12 cellular contexts compared by ENCODE assay signal in genomic region chr10:49310460-49310859, GRCh38. TPM values are rescaled to one million over a fixed set of nuclear protein-coding genes. Genes with fewer than 3 reads are reported as not detected.
DNase-seq lines count a peak whose midpoint lies in the region; ATAC-seq, FAIRE-seq and TF ChIP-seq lines count a peak whose summit lies in the region.
"Had no signal": no experiment of that assay in that cellular context is flagged by ENCODE, and none has a peak within 500 bp of the region (broad histone marks: within the 10 kb centered on the region; RNA-seq: fewer than 3 reads in every experiment).

No MANE protein-coding gene starts in this region.

- WGBS in HepG2 (ENCODE audit: low lambda C conversion rate), result 38% methylated on average over 5 of the region's 5 CpGs

- H3K9me3 ChIP-seq in BLaER1 (no peaks in the 10 kb centered on the region), HepG2 (ENCODE audit: low read length) (no peaks in the 10 kb centered on the region)
- H3K9me3 ChIP-seq: prostate gland had no signal

- peaks cover 54% of the 10 kb centered on the region for H3K4me1 ChIP-seq in BLaER1
- H3K4me1 ChIP-seq in HepG2 (ENCODE audit: insufficient read depth, low read length), result no peaks in the 10 kb centered on the region
- H3K4me1 ChIP-seq: prostate gland had no signal

- peak overlapping the region; percentile 74 for H3K27ac Mint-ChIP-seq in T-helper 2 cell treated with Interferon-gamma antibody and Interleukin-4, amounts not matched to agents 5 μg/mL and 100 μg/mL, for 36 hours

- in situ Hi-C loops in HepG2 (cut with HindIII; ENCODE audit: extremely low pct_ligation_motif_present, low pct_unique_long_range_greater_than_20kb), result no loop called here

- H3K4me2 ChIP-seq in BLaER1 (peak overlapping the region; percentile 87), HepG2 (ENCODE audit: low read depth, low read length) (no peak overlapping the region)

- H3K4me3 ChIP-seq in BLaER1 (peak overlapping the region; percentile 42), HepG2 (replicated peaks in 1 of 3; ENCODE audit: insufficient read depth in 1 of 3, low read depth in 2 of 3, low read length in 3 of 3) (no peak overlapping the region)
- H3K4me3 ChIP-seq: prostate gland had no signal

- no peaks in the 10 kb centered on the region for H3K9me3 Mint-ChIP-seq in T-helper 2 cell treated with Interferon-gamma antibody and Interleukin-4, amounts not matched to agents 5 μg/mL and 100 μg/mL, for 36 hours

- 0 out of 2 replicates have a peak, but pooled peaks cover 4% of the 10 kb centered on the region for H4K20me1 ChIP-seq in BLaER1
- H4K20me1 ChIP-seq in HepG2 (ENCODE audit: insufficient read depth, low read length), result no peaks in the 10 kb centered on the region

- no TSS peak for BruUV-seq in HepG2 (replicated peaks; lab: Mats Ljungman, UMichigan)

- peak overlapping the region; percentile 73 for H3K4me3 Mint-ChIP-seq in T-helper 2 cell treated with Interferon-gamma antibody and Interleukin-4, amounts not matched to agents 5 μg/mL and 100 μg/mL, for 36 hours

- H2AFZ ChIP-seq in HepG2 (ENCODE audit: low read length), result no peak overlapping the region

- ATAC-seq in GM18511 (IDR thresholded peaks at IDR 0.05; ENCODE audit: unreplicated experiment) (peak; percentile 36), HepG2 (no peak)

- TF ChIP-seq POLR2A in HepG2 (IDR thresholded peaks at IDR 0.05; ENCODE audit: insufficient read depth in 1 of 2, low read depth in 2 of 2, low read length in 2 of 2), result no peak

- peak overlapping the region; percentile 48 for H3K9ac ChIP-seq in BLaER1
- H3K9ac ChIP-seq in HepG2 (ENCODE audit: insufficient read depth, low read depth, low read length), result no peak overlapping the region

- DNase-seq in T-helper 2 cell treated with Interferon-gamma antibody and Interleukin-4, amounts not matched to agents 5 μg/mL and 100 μg/mL, for 36 hours (ENCODE audit: low spot score), result peak; percentile 56
- DNase-seq in HepG2 (ENCODE audit: low spot score) (no peak), posterior cingulate gyrus (no peak), T-helper 9 cell (no peak), DMS153 (lab: John Stamatoyannopoulos, UW) (no peak), NCI-H446 (lab: John Stamatoyannopoulos, UW) (no peak)
- DNase-seq: NCI-H510A treated with DMSO at 0.1 percent for 48 hours had no signal

- CTCF ChIA-PET in HepG2 (lab: Yijun Ruan, JAX; ENCODE audit: low intra/inter-chr PET ratio, low total read pairs), result no interaction called here

- intact Hi-C loops in HepG2 (cut with micrococcal nuclease; ENCODE audit: unreplicated experiment) (no loop called here), posterior cingulate gyrus (cut with DNase I) (no loop called here)

- POLR2A ChIA-PET in HepG2 (lab: Yijun Ruan, JAX), result no interaction called here

- no peak for TF ChIP-seq EP300 in HepG2 (IDR thresholded peaks at IDR 0.05; ENCODE audit: low read depth in 2 of 2, low read length in 2 of 2)
- TF ChIP-seq EP300 in HepG2 (CRISPR knock-in tag; IDR thresholded peaks at IDR 0.05; ENCODE audit: borderline replicate concordance), result no peak

- peaks cover 16% of the 10 kb centered on the region for H3K27me3 Mint-ChIP-seq in T-helper 2 cell treated with Interferon-gamma antibody and Interleukin-4, amounts not matched to agents 5 μg/mL and 100 μg/mL, for 36 hours (ENCODE audit: low read depth)

- FAIRE-seq in HepG2 (lab: Jason Lieb, UNC), result no peak
- FAIRE-seq: H1 had no signal

- no peak for TF ChIP-seq CTCF in HepG2 (CRISPR knock-in tag; IDR thresholded peaks at IDR 0.05)

- H3K36me3 ChIP-seq in BLaER1 (no peaks in the 10 kb centered on the region), HepG2 (replicated peaks in 1 of 2; ENCODE audit: control insufficient read depth in 1 of 2, insufficient read depth in 2 of 2, low read length in 2 of 2) (no peaks in the 10 kb centered on the region)
- H3K36me3 ChIP-seq: prostate gland had no signal

- H3K27me3 ChIP-seq in BLaER1, result no peaks in the 10 kb centered on the region
- peaks cover 0 to 1% of the 10 kb centered on the region in 2 experiments; a peak in 2 of 5 replicates for H3K27me3 ChIP-seq in HepG2 (ENCODE audit: control insufficient read depth in 1 of 2, insufficient read depth in 2 of 2, low read length in 2 of 2)

- peak overlapping the region; percentile 57 for H3K27ac ChIP-seq in BLaER1
- no peak overlapping the region for H3K27ac ChIP-seq in HepG2 (ENCODE audit: extremely low read length, insufficient read depth, low read length)
- H3K27ac ChIP-seq: prostate gland had no signal

- H3K79me2 ChIP-seq in HepG2 (ENCODE audit: insufficient read depth, low read length), result no peaks in the 10 kb centered on the region

- TF ChIP-seq RAD21 in HepG2 (CRISPR knock-in tag; IDR thresholded peaks at IDR 0.05), result no peak

- H3K4me1 Mint-ChIP-seq in T-helper 2 cell treated with Interferon-gamma antibody and Interleukin-4, amounts not matched to agents 5 μg/mL and 100 μg/mL, for 36 hours (ENCODE audit: low read depth), result peaks cover 22% of the 10 kb centered on the region

- H3K36me3 Mint-ChIP-seq in T-helper 2 cell treated with Interferon-gamma antibody and Interleukin-4, amounts not matched to agents 5 μg/mL and 100 μg/mL, for 36 hours (ENCODE audit: low read depth), result no peaks in the 10 kb centered on the region

TF ChIP-seq in HepG2, 621 proteins besides CTCF, POLR2A, EP300 and RAD21:
- TF ChIP-seq DNMT1 (CRISPR knock-in tag; IDR thresholded peaks at IDR 0.05) (no peak), CREB1 (IDR thresholded peaks at IDR 0.05) (peak; percentile 85), CREB1 (CRISPR knock-in tag; IDR thresholded peaks at IDR 0.05) (no peak)

RNA-seq across cellular contexts. Expression of gene C10orf71, which starts 11.5 kb away (rescaled TPM):
- not detected in 2 replicates for total RNA-seq in HepG2 (2016; rRNA removed; fragmentation: Illumina TruSeq; extraction: Trizol)
- not detected in 2 replicates for total RNA-seq in HepG2 (2016; cell fraction: cytosol; rRNA removed; fragmentation: Illumina TruSeq; extraction: Trizol; ENCODE audit: low read depth)
- total RNA-seq in HepG2 (2016; cell fraction: insoluble cytoplasmic fraction; rRNA removed; fragmentation: Illumina TruSeq; extraction: Trizol), result not detected in 2 replicates
- not detected in 2 replicates for total RNA-seq in HepG2 (2016; cell fraction: membrane; rRNA removed; fragmentation: Illumina TruSeq; extraction: Trizol)
- not detected in 2 replicates for total RNA-seq in HepG2 (2016; cell fraction: nucleus; rRNA removed; fragmentation: Illumina TruSeq; extraction: Trizol)
- polyA plus RNA-seq in HepG2 (2011; rRNA removed), result not detected in 2 replicates
- not detected in 2 replicates for polyA plus RNA-seq in HepG2 (2011; cell fraction: cytosol; rRNA removed)
- polyA plus RNA-seq in HepG2 (2011; cell fraction: nucleus; rRNA removed), result not detected in 2 replicates
- polyA plus RNA-seq in HepG2 (2012), result not detected in 2 replicates
- not detected in 2 replicates for polyA plus RNA-seq in HepG2 (2016; cell fraction: cytosol; fragmentation: Illumina TruSeq; extraction: Trizol; ENCODE audit: low read depth)
- not detected in 2 replicates for polyA plus RNA-seq in HepG2 (2016; cell fraction: insoluble cytoplasmic fraction; fragmentation: Illumina TruSeq; extraction: Trizol; ENCODE audit: low read depth)
- polyA plus RNA-seq in HepG2 (2016; cell fraction: membrane; fragmentation: Illumina TruSeq; extraction: Trizol; ENCODE audit: low read depth), result not detected in 2 replicates
- not detected in 2 replicates for polyA plus RNA-seq in HepG2 (2016; cell fraction: nucleus; fragmentation: Illumina TruSeq; extraction: Trizol; ENCODE audit: insufficient read depth, low read depth)
- not detected in 2 replicates for polyA minus RNA-seq in HepG2 (2011; rRNA and poly(A)+ RNA removed; ENCODE audit: low replicate concordance)
- polyA minus RNA-seq in HepG2 (2011; cell fraction: cytosol; rRNA and poly(A)+ RNA removed), result not detected in 2 replicates
- not detected in 2 replicates for polyA minus RNA-seq in HepG2 (2011; cell fraction: nucleus; rRNA and poly(A)+ RNA removed)
- total RNA-seq: H1, SK-MEL-5 had no signal
- polyA plus RNA-seq: H1 had no signal
